In the genomic region with DNA sequence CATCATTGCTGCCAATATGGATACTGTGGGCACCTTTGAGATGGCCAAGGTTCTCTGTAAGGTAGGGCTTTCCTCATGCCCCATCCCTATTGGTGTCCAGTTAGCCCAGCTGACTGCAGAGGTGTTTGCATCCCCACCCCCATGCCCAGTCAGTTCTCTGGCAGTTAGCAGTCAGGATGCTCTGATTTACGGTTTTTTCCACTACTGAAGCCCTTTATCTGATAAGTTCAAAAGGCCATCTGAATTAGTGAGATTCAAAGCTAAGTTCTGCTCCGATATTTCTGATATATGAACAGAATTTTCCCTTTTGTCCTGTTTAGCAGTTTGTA, we compare ENCODE assay signal across 7 cellular contexts. TPM values are rescaled to one million over a fixed set of nuclear protein-coding genes. Genes with fewer than 3 reads are reported as not detected.
A peak's percentile ranks its signal among the peaks of the same experiment; 100 is the strongest.
DNase-seq lines count a peak whose midpoint lies in the region; ATAC-seq and TF ChIP-seq lines count a peak whose summit lies in the region.

No MANE protein-coding gene starts in this region.

- no peaks in the 10 kb centered on the region for H3K27me3 Mint-ChIP-seq in T-helper 2 cell treated with Interferon-gamma antibody and Interleukin-4, amounts not matched to agents 5 μg/mL and 100 μg/mL, for 36 hours (ENCODE audit: low read depth)
- H3K27me3 Mint-ChIP-seq in stimulated activated memory B cell treated with anti-CD40 and anti-IgM and Interleukin-4, amounts not matched to agents 10 μg/mL and 1 μg/mL and 100 μg/mL, for 72 hours, result no peaks in the 10 kb centered on the region

- no peak for ATAC-seq in stimulated activated memory B cell treated with anti-CD40 and anti-IgM and Interleukin-4, amounts not matched to agents 10 μg/mL and 1 μg/mL and 100 μg/mL, for 72 hours

- H3K9me3 Mint-ChIP-seq in T-helper 2 cell treated with Interferon-gamma antibody and Interleukin-4, amounts not matched to agents 5 μg/mL and 100 μg/mL, for 36 hours, result no peaks in the 10 kb centered on the region
- H3K9me3 Mint-ChIP-seq in stimulated activated memory B cell treated with anti-CD40 and anti-IgM and Interleukin-4, amounts not matched to agents 10 μg/mL and 1 μg/mL and 100 μg/mL, for 72 hours, result no peaks in the 10 kb centered on the region

- no peaks in the 10 kb centered on the region for H3K9me3 ChIP-seq in right atrium auricular region

- CTCF ChIA-PET in HEK293T (lab: Yijun Ruan, JAX), result no interaction called here

- peaks cover 31% of the 10 kb centered on the region for H3K36me3 ChIP-seq in right atrium auricular region

- peak overlapping the region; percentile 86 to 95 for H3K4me3 ChIP-seq in right atrium auricular region

- H3K36me3 Mint-ChIP-seq in T-helper 2 cell treated with Interferon-gamma antibody and Interleukin-4, amounts not matched to agents 5 μg/mL and 100 μg/mL, for 36 hours (ENCODE audit: low read depth), result peaks cover 43% of the 10 kb centered on the region
- peaks cover 29% of the 10 kb centered on the region for H3K36me3 Mint-ChIP-seq in stimulated activated memory B cell treated with anti-CD40 and anti-IgM and Interleukin-4, amounts not matched to agents 10 μg/mL and 1 μg/mL and 100 μg/mL, for 72 hours

- peak overlapping the region; percentile 95 for H3K4me3 Mint-ChIP-seq in T-helper 2 cell treated with Interferon-gamma antibody and Interleukin-4, amounts not matched to agents 5 μg/mL and 100 μg/mL, for 36 hours
- H3K4me3 Mint-ChIP-seq in stimulated activated memory B cell treated with anti-CD40 and anti-IgM and Interleukin-4, amounts not matched to agents 10 μg/mL and 1 μg/mL and 100 μg/mL, for 72 hours, result peak overlapping the region; percentile 84

- no peak for DNase-seq in HEK293T (ENCODE audit: extremely low spot score)
- DNase-seq in T-helper 2 cell treated with Interferon-gamma antibody and Interleukin-4, amounts not matched to agents 5 μg/mL and 100 μg/mL, for 36 hours (ENCODE audit: low spot score), result no peak
- DNase-seq in right atrium auricular region (ENCODE audit: low spot score), result no peak
- DNase-seq in OCI-M2 (lab: John Stamatoyannopoulos, UW; ENCODE audit: unreplicated experiment), result no peak
- no peak for DNase-seq in NCI-H128 (lab: John Stamatoyannopoulos, UW; ENCODE audit: unreplicated experiment)
- DNase-seq in medulla oblongata (ENCODE audit: extremely low spot score), result no peak

- H3K4me1 Mint-ChIP-seq in T-helper 2 cell treated with Interferon-gamma antibody and Interleukin-4, amounts not matched to agents 5 μg/mL and 100 μg/mL, for 36 hours (ENCODE audit: low read depth), result peaks cover 39% of the 10 kb centered on the region
- peaks cover 51% of the 10 kb centered on the region for H3K4me1 Mint-ChIP-seq in stimulated activated memory B cell treated with anti-CD40 and anti-IgM and Interleukin-4, amounts not matched to agents 10 μg/mL and 1 μg/mL and 100 μg/mL, for 72 hours

- H3K4me1 ChIP-seq in right atrium auricular region, result peaks cover 0 to 28% of the 10 kb centered on the region in 2 donors

- peak overlapping the region; percentile 94 for H3K27ac Mint-ChIP-seq in T-helper 2 cell treated with Interferon-gamma antibody and Interleukin-4, amounts not matched to agents 5 μg/mL and 100 μg/mL, for 36 hours
- H3K27ac Mint-ChIP-seq in stimulated activated memory B cell treated with anti-CD40 and anti-IgM and Interleukin-4, amounts not matched to agents 10 μg/mL and 1 μg/mL and 100 μg/mL, for 72 hours, result peak overlapping the region; percentile 74

- H3K27ac ChIP-seq in right atrium auricular region, result peak overlapping the region; percentile 86 to 92

- POLR2A ChIA-PET in HEK293T (lab: Yijun Ruan, JAX), result interaction anchor here (1.6 to 2.3 kb wide), 2 partner anchors 9 to 20 kb away, joined by 6 to 13 read pairs; a partner anchor contains a TSS

- TF ChIP-seq CTCF in right atrium auricular region (IDR thresholded peaks at IDR 0.05), result no peak

- H3K27me3 ChIP-seq in right atrium auricular region, result no peaks in the 10 kb centered on the region

TF ChIP-seq in HEK293T, 16 proteins besides CTCF, POLR2A, EP300 and RAD21:
- TF ChIP-seq, protein P1, sequence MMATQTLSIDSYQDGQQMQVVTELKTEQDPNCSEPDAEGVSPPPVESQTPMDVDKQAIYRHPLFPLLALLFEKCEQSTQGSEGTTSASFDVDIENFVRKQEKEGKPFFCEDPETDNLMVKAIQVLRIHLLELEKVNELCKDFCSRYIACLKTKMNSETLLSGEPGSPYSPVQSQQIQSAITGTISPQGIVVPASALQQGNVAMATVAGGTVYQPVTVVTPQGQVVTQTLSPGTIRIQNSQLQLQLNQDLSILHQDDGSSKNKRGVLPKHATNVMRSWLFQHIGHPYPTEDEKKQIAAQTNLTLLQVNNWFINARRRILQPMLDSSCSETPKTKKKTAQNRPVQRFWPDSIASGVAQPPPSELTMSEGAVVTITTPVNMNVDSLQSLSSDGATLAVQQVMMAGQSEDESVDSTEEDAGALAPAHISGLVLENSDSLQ (IDR thresholded peaks at IDR 0.05), result peak; percentile 47
- no peak for TF ChIP-seq LEF1 (IDR thresholded peaks at IDR 0.05; ENCODE audit: borderline replicate concordance)

RNA-seq across cellular contexts. Expression of a gene that starts 0.8 kb away (rescaled TPM):
- 10 to 100 TPM; 28.1 to 31.7 TPM for total RNA-seq in right atrium auricular region

RNA-seq across cellular contexts. Expression of a gene that starts 1.3 kb away (rescaled TPM):
- total RNA-seq in right atrium auricular region, result 100 to 1,000 TPM; 184 to 206 TPM

RNA-seq across cellular contexts. Expression of a gene that starts 8.9 kb away (rescaled TPM):
- total RNA-seq in right atrium auricular region, result 10 to 100 TPM; 28.2 to 36.3 TPM

RNA-seq across cellular contexts. Expression of a gene that starts 17.6 kb away (rescaled TPM):
- 10 to 100 TPM; 15.5 to 19.7 TPM for total RNA-seq in right atrium auricular region

RNA-seq across cellular contexts. Expression of a gene that starts 20.2 kb away (rescaled TPM):
- total RNA-seq in right atrium auricular region, result 10 to 100 TPM; 31.6 to 63.0 TPM
